ENCODE assay signal across 8 cellular contexts in genomic region chrX:48475774-48476577, GRCh38.
DNase-seq lines count a peak whose midpoint lies in the region; ATAC-seq, FAIRE-seq and TF ChIP-seq lines count a peak whose summit lies in the region.

TSS of gene FTSJ1 (plus strand) at chrX:48476199. CDS start at chrX:48478048, 1,849 bp downstream.

- no peaks in the 10 kb centered on the region for H4K20me1 ChIP-seq in Loucy (ENCODE audit: insufficient read depth, low read length, poor library complexity, severe bottlenecking)

- DNase-seq in EL, result peak; percentile 89
- peak; percentile 23 for DNase-seq in H54 (ENCODE audit: insufficient read length, low spot score)
- DNase-seq in SHP77 treated with DMSO at 0.1 percent for 48 hours (lab: John Stamatoyannopoulos, UW), result peak; percentile 71
- DNase-seq in activated effector memory CD4-positive, alpha-beta T cell treated with anti-CD3 and anti-CD28 coated beads, Interleukin-2, amount 50 U/mL, for 16 hours, result peak; percentile 95
- DNase-seq in fibroblast of pulmonary artery (ENCODE audit: low read depth), result peak; percentile 94
- DNase-seq in nephron progenitor cell, result peak; percentile 61
- peak; percentile 77 to 86 for DNase-seq in stimulated activated naive CD8-positive, alpha-beta T cell treated with anti-CD3 and anti-CD28 coated beads, Interleukin-15, amount 100 ng/mL, for 72 hours

- H3K4me1 ChIP-seq in Loucy (ENCODE audit: insufficient read depth, low read length, poor library complexity, severe bottlenecking), result peaks cover 11% of the 10 kb centered on the region

- H2AFZ ChIP-seq in Loucy (ENCODE audit: low read length), result peak within 1 kb of the TSS; percentile 86

- peaks cover 54% of the 10 kb centered on the region for H3K9me3 Mint-ChIP-seq in nephron progenitor cell
- H3K9me3 Mint-ChIP-seq in stimulated activated naive CD8-positive, alpha-beta T cell treated with anti-CD3 and anti-CD28 coated beads, Interleukin-15, amount 100 ng/mL, for 72 hours, result no peaks in the 10 kb centered on the region

- no peaks in the 10 kb centered on the region for H3K27me3 ChIP-seq in Loucy (ENCODE audit: insufficient read depth, low read length, poor library complexity, severe bottlenecking)

- H3K4me2 ChIP-seq in Loucy (ENCODE audit: low read depth, low read length, poor library complexity, severe bottlenecking), result peak within 1 kb of the TSS; percentile 78

- no peaks in the 10 kb centered on the region for H3F3A ChIP-seq in Loucy (ENCODE audit: low read depth)

- peak; percentile 95 for ATAC-seq in stimulated activated naive CD8-positive, alpha-beta T cell treated with anti-CD3 and anti-CD28 coated beads, Interleukin-15, amount 100 ng/mL, for 72 hours

- peak within 1 kb of the TSS; percentile 92 for H3K27ac Mint-ChIP-seq in nephron progenitor cell
- peak within 1 kb of the TSS; percentile 98 to 100 for H3K27ac Mint-ChIP-seq in stimulated activated naive CD8-positive, alpha-beta T cell treated with anti-CD3 and anti-CD28 coated beads, Interleukin-15, amount 100 ng/mL, for 72 hours

- H3K79me2 ChIP-seq in Loucy (ENCODE audit: insufficient read depth, low read length), result peaks cover 39% of the 10 kb centered on the region

- TF ChIP-seq CTCF in Loucy (conservative IDR thresholded peaks at IDR 0.05; ENCODE audit: low read length), result no peak
- TF ChIP-seq CTCF in fibroblast of pulmonary artery (IDR thresholded peaks at IDR 0.05; ENCODE audit: low read length, missing control alignments), result no peak
- no peak for TF ChIP-seq CTCF in nephron progenitor cell (IDR thresholded peaks at IDR 0.05)

- peaks cover 40% of the 10 kb centered on the region for H3K4me1 Mint-ChIP-seq in nephron progenitor cell
- peaks cover 55% of the 10 kb centered on the region for H3K4me1 Mint-ChIP-seq in stimulated activated naive CD8-positive, alpha-beta T cell treated with anti-CD3 and anti-CD28 coated beads, Interleukin-15, amount 100 ng/mL, for 72 hours

- H3K27me3 Mint-ChIP-seq in nephron progenitor cell (ENCODE audit: low read depth, poor library complexity), result peaks cover 8% of the 10 kb centered on the region
- H3K27me3 Mint-ChIP-seq in stimulated activated naive CD8-positive, alpha-beta T cell treated with anti-CD3 and anti-CD28 coated beads, Interleukin-15, amount 100 ng/mL, for 72 hours, result no peaks in the 10 kb centered on the region

- H3K4me3 Mint-ChIP-seq in nephron progenitor cell, result peak within 1 kb of the TSS; percentile 88
- peak within 1 kb of the TSS; percentile 97 for H3K4me3 Mint-ChIP-seq in stimulated activated naive CD8-positive, alpha-beta T cell treated with anti-CD3 and anti-CD28 coated beads, Interleukin-15, amount 100 ng/mL, for 72 hours

- H3K9me3 ChIP-seq in Loucy (ENCODE audit: insufficient read depth, low read depth, low read length), result no peaks in the 10 kb centered on the region

- FAIRE-seq in H54 (lab: Jason Lieb, UNC), result no peak

- TF ChIP-seq POLR2A in H54 (IDR thresholded peaks at IDR 0.05; ENCODE audit: low read depth, low read length), result peak; percentile 56

- peak within 1 kb of the TSS; percentile 88 for H3K9ac ChIP-seq in Loucy (ENCODE audit: low read depth, low read length, poor library complexity, severe bottlenecking)

- peaks cover 4% of the 10 kb centered on the region for H3K36me3 Mint-ChIP-seq in nephron progenitor cell (ENCODE audit: low read depth)

- no peaks in the 10 kb centered on the region for H3K36me3 ChIP-seq in Loucy (ENCODE audit: insufficient read depth, low read length)

- no peaks in the 10 kb centered on the region for H3K9me2 ChIP-seq in Loucy (replicated peaks; ENCODE audit: low read depth, low read length)

- H3K4me3 ChIP-seq in Loucy (ENCODE audit: low read length, poor library complexity, severe bottlenecking) (peak within 1 kb of the TSS; percentile 84), fibroblast of pulmonary artery (replicated peaks; ENCODE audit: low read depth, low read length) (peak within 1 kb of the TSS; percentile 79)

Comparison
In these comparisons a context has a peak if more than half of its experiments do, and no peak if none do; other contexts are left out.
1. Peak in every context shown above with its lines: DNase-seq, ATAC-seq and H3K4me3 ChIP-seq.
2. DNase-seq: peak in every context shown above with its lines; median percentile 95 in activated effector memory CD4-positive, alpha-beta T cell treated with anti-CD3 and anti-CD28 coated beads, Interleukin-2, amount 50 U/mL, for 16 hours; 94 in fibroblast of pulmonary artery; 89 in EL; 82 in stimulated activated naive CD8-positive, alpha-beta T cell treated with anti-CD3 and anti-CD28 coated beads, Interleukin-15, amount 100 ng/mL, for 72 hours; 71 in SHP77 treated with DMSO at 0.1 percent for 48 hours; 61 in nephron progenitor cell; 23 in H54.